Comparison of ENCODE assay signal across 19 cellular contexts in genomic region chr7:2689343-2689847, GRCh38. TPM values are rescaled to one million over a fixed set of nuclear protein-coding genes. Genes with fewer than 3 reads are reported as not detected.
DNase-seq lines count a peak whose midpoint lies in the region; ATAC-seq and TF ChIP-seq lines count a peak whose summit lies in the region.
"Had no signal": no experiment of that assay in that cellular context is flagged by ENCODE, and none has a peak within 500 bp of the region (broad histone marks: within the 10 kb centered on the region; RNA-seq: fewer than 3 reads in every experiment).

No MANE protein-coding gene starts in this region.

- H3K4me1 ChIP-seq in right cardiac atrium (ENCODE audit: control insufficient read depth, insufficient read depth, low read length) (peaks cover 3% of the 10 kb centered on the region), right atrium auricular region (peaks cover 0 to 15% of the 10 kb centered on the region in 2 donors), KMS-11 (ENCODE audit: low read depth, poor library complexity, severe bottlenecking) (peaks cover 29% of the 10 kb centered on the region), HAP-1 (no peaks in the 10 kb centered on the region)

- peak overlapping the region; percentile 72 for H3K4me3 Mint-ChIP-seq in memory B cell

- peak overlapping the region; percentile 11; the same call in 1 of the 2 replicates for H3K9ac ChIP-seq in KMS-11

- H3K36me3 ChIP-seq in right atrium auricular region, result no peaks in the 10 kb centered on the region
- H3K36me3 ChIP-seq in KMS-11 (ENCODE audit: insufficient read depth), result no peaks in the 10 kb centered on the region
- H3K36me3 ChIP-seq in HAP-1 (replicated peaks), result no peaks in the 10 kb centered on the region
- H3K36me3 ChIP-seq: heart left ventricle, pancreas, transverse colon had no signal

- ATAC-seq in right cardiac atrium (no peak), memory B cell (ENCODE audit: low read depth) (no peak), SK-N-SH treated with all-trans-retinoic acid at 6 μM for 48 hours (no peak)
- ATAC-seq: body of pancreas, heart left ventricle had no signal

- peak overlapping the region; percentile 69 for H3K4me2 ChIP-seq in KMS-11

- no peak overlapping the region for H3K27ac Mint-ChIP-seq in memory B cell

- H3K27me3 ChIP-seq in right cardiac atrium (ENCODE audit: control insufficient read depth, insufficient read depth), result no peaks in the 10 kb centered on the region
- H3K27me3 ChIP-seq in right atrium auricular region, result peaks cover 0 to 8% of the 10 kb centered on the region in 2 donors
- peaks cover 21% of the 10 kb centered on the region; the same call in 1 of the 2 replicates for H3K27me3 ChIP-seq in KMS-11 (ENCODE audit: insufficient read depth, low read depth)
- H3K27me3 ChIP-seq in HAP-1 (ENCODE audit: low read depth), result peaks cover 27% of the 10 kb centered on the region

- no peaks in the 10 kb centered on the region for H3K9me3 Mint-ChIP-seq in memory B cell

- no peaks in the 10 kb centered on the region for H4K20me1 ChIP-seq in KMS-11 (ENCODE audit: insufficient read depth)

- TF ChIP-seq CTCF in right atrium auricular region (IDR thresholded peaks at IDR 0.05) (no peak), KMS-11 (conservative IDR thresholded peaks at IDR 0.05; ENCODE audit: low read depth, low read length) (no peak)

- intact Hi-C loops in right cardiac atrium (cut with DNase I), result loop anchor here in 2 of 4 donors (10.0 kb wide), 2 partner anchors 215 to 245 kb away; partner anchors contain the start of gene GRIFIN (in 1 of the 2)

- H3K27me3 Mint-ChIP-seq in memory B cell, result peaks cover 16% of the 10 kb centered on the region

- in situ Hi-C loops in HAP-1 (cut with MboI; ENCODE audit: low sequenced_read_pairs), result no loop called here

- peak in 2 of 3 donors; percentile 9 to 17 for DNase-seq in right cardiac atrium
- DNase-seq in right atrium auricular region (ENCODE audit: low spot score), result no peak
- no peak for DNase-seq in memory B cell (ENCODE audit: low spot score in 2 of 2)
- DNase-seq in HAP-1 (ENCODE audit: low spot score in 2 of 2), result no peak
- no peak for DNase-seq in stimulated activated CD4-positive, alpha-beta T cell treated with anti-CD3 and anti-CD28 coated beads, Interleukin-4, amount 100 ng/mL, for 24 hours
- DNase-seq in NCI-H1417 treated with DMSO at 0.1 percent for 48 hours (lab: John Stamatoyannopoulos, UW), result no peak
- DNase-seq: activated CD4-positive, alpha-beta T cell treated with anti-CD3 and anti-CD28 coated beads for 4 hours; activated naive CD4-positive, alpha-beta T cell treated with anti-CD3 and anti-CD28 coated beads, Interleukin-2, amount 50 U/mL, for 16 hours; body of pancreas; CD4-positive, CD25-positive, alpha-beta regulatory T cell; DND-41; heart left ventricle; pancreas; PC-3; transverse colon had no signal

- no peaks in the 10 kb centered on the region for H3K79me2 ChIP-seq in KMS-11 (ENCODE audit: insufficient read depth, low read depth)

- 74% methylated on average over 16 of the region's 16 CpGs for WGBS in right cardiac atrium

- H3K4me1 Mint-ChIP-seq in memory B cell, result peaks cover 12% of the 10 kb centered on the region

- H3K27ac ChIP-seq in right cardiac atrium (ENCODE audit: low read length) (no peak overlapping the region), right atrium auricular region (no peak overlapping the region), KMS-11 (no peak overlapping the region)
- H3K27ac ChIP-seq: body of pancreas, heart left ventricle, pancreas, SK-N-MC, skin epidermis, transverse colon had no signal

- H3K9me3 ChIP-seq in right cardiac atrium (ENCODE audit: control insufficient read depth, low read length) (no peaks in the 10 kb centered on the region), right atrium auricular region (no peaks in the 10 kb centered on the region), HAP-1 (no peaks in the 10 kb centered on the region)
- H3K9me3 ChIP-seq: body of pancreas, heart left ventricle, pancreas, transverse colon had no signal

- H3K4me3 ChIP-seq in right cardiac atrium (ENCODE audit: low read length) (no peak overlapping the region), right atrium auricular region (no peak overlapping the region), KMS-11 (IDR thresholded peaks at IDR 0.05; ENCODE audit: insufficient read depth, low read depth, low read length) (no peak overlapping the region), HAP-1 (no peak overlapping the region)
- H3K4me3 ChIP-seq: body of pancreas, pancreas, SK-N-MC, transverse colon had no signal

- no peaks in the 10 kb centered on the region for H3K36me3 Mint-ChIP-seq in memory B cell
- H3K36me3 Mint-ChIP-seq: CD4-positive, CD25-positive, alpha-beta regulatory T cell had no signal

- peak overlapping the region; percentile 57 for H2AFZ ChIP-seq in KMS-11 (ENCODE audit: low read depth)

TF ChIP-seq in SK-N-SH treated with all-trans-retinoic acid at 6 μM for 48 hours, 23 proteins besides CTCF, POLR2A, EP300 and RAD21:
- TF ChIP-seq TSHZ2 (CRISPR knock-in tag; IDR thresholded peaks at IDR 0.05) (no peak), ZNF70 (CRISPR knock-in tag; IDR thresholded peaks at IDR 0.05) (no peak), OSR1 (CRISPR knock-in tag; IDR thresholded peaks at IDR 0.05) (no peak)

RNA-seq across cellular contexts. Expression of gene AMZ1, which starts 1.4 kb away (rescaled TPM):
- total RNA-seq in right cardiac atrium (1 to 10 TPM in 1 of 4 donors, under 1 TPM in 3; 0.45 to 1.0 (median 0.91) TPM), right atrium auricular region (under 1 TPM in 1 of 2 donors, not detected in 1; 0.07 TPM)
- polyA plus RNA-seq in right cardiac atrium, result 0.36 TPM
- total RNA-seq: body of pancreas, PC-3 had no signal

RNA-seq across cellular contexts. Expression of gene TTYH3, which starts 57.6 kb away (rescaled TPM):
- 10 to 100 TPM; 12.4 to 25.0 (median 17.0) TPM for total RNA-seq in right cardiac atrium
- polyA plus RNA-seq in right cardiac atrium, result 8.1 TPM
- total RNA-seq in right atrium auricular region, result 10 to 100 TPM in 1 of 2 donors, 1 to 10 TPM in 1; 7.0 to 11.1 TPM

Comparison
In these comparisons a context has a peak if more than half of its experiments do, and no peak if none do; other contexts are left out.
1. DNase-seq: peak in right cardiac atrium (2 of 3); none in right atrium auricular region (single experiment), memory B cell (0 of 2), HAP-1 (0 of 2), stimulated activated CD4-positive, alpha-beta T cell treated with anti-CD3 and anti-CD28 coated beads, Interleukin-4, amount 100 ng/mL, for 24 hours (single experiment) and NCI-H1417 treated with DMSO at 0.1 percent for 48 hours (single experiment).